ENCODE assay signal across 9 cellular contexts in the genomic region with DNA sequence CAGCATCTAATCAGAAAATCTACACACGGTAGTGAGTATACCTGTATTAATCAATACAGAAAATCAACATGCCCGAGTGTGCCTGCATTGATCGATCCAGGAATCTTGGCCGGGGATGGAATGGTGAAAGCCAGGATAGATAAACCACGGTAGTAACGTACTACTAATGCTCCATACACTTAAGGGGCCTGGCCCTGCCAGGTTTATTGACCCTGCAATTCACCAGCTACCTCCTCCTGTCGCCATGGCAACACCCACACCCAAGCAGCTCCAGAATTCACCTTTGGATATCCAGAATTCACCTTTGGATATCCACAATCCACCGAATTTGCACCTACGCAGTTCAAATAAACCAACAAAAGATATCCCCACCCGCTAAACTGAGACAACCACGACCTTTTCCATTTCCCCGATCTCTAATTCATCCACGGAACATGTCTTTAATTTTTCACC. TPM values are rescaled to one million over a fixed set of nuclear protein-coding genes. Genes with fewer than 3 reads are reported as not detected.
A peak's percentile ranks its signal among the peaks of the same experiment; 100 is the strongest.
DNase-seq lines count a peak whose midpoint lies in the region; ATAC-seq, FAIRE-seq and TF ChIP-seq lines count a peak whose summit lies in the region.
"Had no signal": no experiment of that assay in that cellular context is flagged by ENCODE, and none has a peak within 500 bp of the region (broad histone marks: within the 10 kb centered on the region; RNA-seq: fewer than 3 reads in every experiment).

No MANE protein-coding gene starts in this region.

- FAIRE-seq in small intestine (lab: Jason Lieb, UNC), result no peak
- no peak for FAIRE-seq in D721Med (lab: Jason Lieb, UNC)

- no peak for ATAC-seq in activated CD8-positive, alpha-beta T cell treated with anti-CD3 and anti-CD28 coated beads, Interleukin-2, amount 10 ng/mL, durations not matched to agents 7 days and 5 days
- ATAC-seq in right cardiac atrium, result no peak

- H3K27ac ChIP-seq in right cardiac atrium (ENCODE audit: low read length), result peak overlapping the region; percentile 99
- H3K27ac ChIP-seq in small intestine (ENCODE audit: low read depth in 1 of 2, low read length in 1 of 2), result peak overlapping the region; percentile 99 to 100

- H3K4me1 ChIP-seq in right cardiac atrium (ENCODE audit: control insufficient read depth, insufficient read depth, low read length), result no peaks in the 10 kb centered on the region
- H3K4me1 ChIP-seq in small intestine (ENCODE audit: control insufficient read depth in 2 of 2, insufficient read depth in 1 of 2, low read depth in 1 of 2, low read length in 1 of 2), result peaks cover 4 to 6% of the 10 kb centered on the region in 2 donors

- H3K4me1 Mint-ChIP-seq in activated CD8-positive, alpha-beta T cell treated with anti-CD3 and anti-CD28 coated beads, Interleukin-2, amount 10 ng/mL, durations not matched to agents 7 days and 5 days (ENCODE audit: low read depth), result peaks cover 23% of the 10 kb centered on the region

- CTCF ChIA-PET in activated CD8-positive, alpha-beta T cell treated with anti-CD3 and anti-CD28 coated beads, Interleukin-2, amount 10 ng/mL, durations not matched to agents 7 days and 5 days (lab: Charles Lee), result interaction anchor here (0.7 to 5.4 kb wide), 9 partner anchors 13 to 501 kb away, joined by 3 to 55 read pairs (median 5); a partner anchor contains a TSS

- intact Hi-C loops in right cardiac atrium (cut with DNase I), result loop anchor here in 1 of 4 donors (5.0 kb wide), 1 partner anchor 80 kb away; no protein-coding TSS in a partner anchor

- no peaks in the 10 kb centered on the region for H3K36me3 ChIP-seq in small intestine (ENCODE audit: control insufficient read depth in 2 of 2, insufficient read depth in 2 of 2, low read length in 2 of 2)

- peak; percentile 49 for DNase-seq in DMS53 treated with DMSO at 0.1 percent for 48 hours (lab: John Stamatoyannopoulos, UW; ENCODE audit: unreplicated experiment)
- peak; percentile 87 for DNase-seq in NCI-H1092 treated with DMSO at 0.1 percent for 48 hours (lab: John Stamatoyannopoulos, UW)
- DNase-seq in activated CD8-positive, alpha-beta T cell treated with anti-CD3 and anti-CD28 coated beads, Interleukin-2, amount 10 ng/mL, durations not matched to agents 7 days and 5 days, result peak; percentile 38
- DNase-seq in right cardiac atrium, result peak in 2 of 3 donors; percentile 35 to 72
- peak; percentile 98 for DNase-seq in small intestine
- DNase-seq in GM19238 (ENCODE audit: insufficient read length, low spot score), result no peak
- no peak for DNase-seq in CD1c-positive myeloid dendritic cell (ENCODE audit: extremely low spot score)
- no peak for DNase-seq in D721Med (ENCODE audit: insufficient read length, low spot score)

- TF ChIP-seq CTCF in D721Med (IDR thresholded peaks at IDR 0.05; ENCODE audit: insufficient read depth, missing control alignments), result no peak

- 17% methylated on average over 13 of the region's 13 CpGs for WGBS in right cardiac atrium
- WGBS in small intestine, 3 donors, result 6 to 25% (median 19%) methylated on average over 13 of the region's 13 CpGs

- H3K4me3 ChIP-seq in right cardiac atrium (ENCODE audit: low read length) (peak overlapping the region; percentile 65), small intestine (ENCODE audit: low read depth in 1 of 2, low read length in 2 of 2) (peak overlapping the region in 1 of 2 donors; percentile 61)

- H3K27ac Mint-ChIP-seq in activated CD8-positive, alpha-beta T cell treated with anti-CD3 and anti-CD28 coated beads, Interleukin-2, amount 10 ng/mL, durations not matched to agents 7 days and 5 days, result no peak overlapping the region
- H3K27ac Mint-ChIP-seq: nephron had no signal

- no peaks in the 10 kb centered on the region for H3K36me3 Mint-ChIP-seq in activated CD8-positive, alpha-beta T cell treated with anti-CD3 and anti-CD28 coated beads, Interleukin-2, amount 10 ng/mL, durations not matched to agents 7 days and 5 days (ENCODE audit: low read depth)

- H3K9me3 Mint-ChIP-seq in activated CD8-positive, alpha-beta T cell treated with anti-CD3 and anti-CD28 coated beads, Interleukin-2, amount 10 ng/mL, durations not matched to agents 7 days and 5 days (ENCODE audit: insufficient read depth), result no peaks in the 10 kb centered on the region
- H3K9me3 Mint-ChIP-seq: nephron had no signal

- H3K27me3 ChIP-seq in right cardiac atrium (ENCODE audit: control insufficient read depth, insufficient read depth) (no peaks in the 10 kb centered on the region), small intestine (ENCODE audit: control insufficient read depth in 2 of 2, insufficient read depth in 2 of 2, low read length in 2 of 2) (no peaks in the 10 kb centered on the region)

- H3K4me3 Mint-ChIP-seq in activated CD8-positive, alpha-beta T cell treated with anti-CD3 and anti-CD28 coated beads, Interleukin-2, amount 10 ng/mL, durations not matched to agents 7 days and 5 days, result no peak overlapping the region
- H3K4me3 Mint-ChIP-seq: nephron had no signal

- no peaks in the 10 kb centered on the region for H3K9me3 ChIP-seq in right cardiac atrium (ENCODE audit: control insufficient read depth, low read length)
- H3K9me3 ChIP-seq in small intestine (ENCODE audit: control insufficient read depth, low read depth), result no peaks in the 10 kb centered on the region

- POLR2A ChIA-PET in activated CD8-positive, alpha-beta T cell treated with anti-CD3 and anti-CD28 coated beads, Interleukin-2, amount 10 ng/mL, durations not matched to agents 7 days and 5 days (lab: Charles Lee), result interaction anchor here (0.5 to 8.9 kb wide), 10 partner anchors 12 to 446 kb away, joined by 3 to 289 read pairs (median 4); a partner anchor contains a TSS

- no peaks in the 10 kb centered on the region for H3K27me3 Mint-ChIP-seq in activated CD8-positive, alpha-beta T cell treated with anti-CD3 and anti-CD28 coated beads, Interleukin-2, amount 10 ng/mL, durations not matched to agents 7 days and 5 days (ENCODE audit: low read depth)

RNA-seq across cellular contexts. Expression of a gene that starts 14.8 kb away (rescaled TPM):
- total RNA-seq in activated CD8-positive, alpha-beta T cell treated with anti-CD3 and anti-CD28 coated beads, Interleukin-2, amount 10 ng/mL, durations not matched to agents 7 days and 5 days, result 100 to 1,000 TPM; 788 to 821 TPM
- 100 to 1,000 TPM; 381 to 508 (median 445) TPM for total RNA-seq in right cardiac atrium
- 301 TPM for polyA plus RNA-seq in right cardiac atrium
- 1,000 to 10,000 TPM in 2 of 3 donors, 100 to 1,000 TPM in 1; 769 to 1,791 (median 1,073) TPM for polyA plus RNA-seq in small intestine

RNA-seq across cellular contexts. Expression of a gene that starts 50.3 kb away (rescaled TPM):
- total RNA-seq in activated CD8-positive, alpha-beta T cell treated with anti-CD3 and anti-CD28 coated beads, Interleukin-2, amount 10 ng/mL, durations not matched to agents 7 days and 5 days, result 10 to 100 TPM; 22.1 to 23.5 TPM
- total RNA-seq in right cardiac atrium, result 10 to 100 TPM; 10.9 to 15.3 (median 12.4) TPM
- 6.2 TPM for polyA plus RNA-seq in right cardiac atrium
- polyA plus RNA-seq in small intestine, result 10 to 100 TPM; 11.2 to 20.0 (median 15.7) TPM

Comparison
In these comparisons a context has a peak if more than half of its experiments do, and no peak if none do; other contexts are left out.
1. DNase-seq: peak in DMS53 treated with DMSO at 0.1 percent for 48 hours (single experiment), NCI-H1092 treated with DMSO at 0.1 percent for 48 hours (single experiment), activated CD8-positive, alpha-beta T cell treated with anti-CD3 and anti-CD28 coated beads, Interleukin-2, amount 10 ng/mL, durations not matched to agents 7 days and 5 days (single experiment), right cardiac atrium (2 of 3) and small intestine (single experiment); none in GM19238 (single experiment), CD1c-positive myeloid dendritic cell (single experiment) and D721Med (single experiment).